Comparison of ENCODE assay signal across 21 cellular contexts in genomic region chr20:49526568-49526967, GRCh38. TPM values are rescaled to one million over a fixed set of nuclear protein-coding genes. Genes with fewer than 3 reads are reported as not detected.
A peak's percentile ranks its signal among the peaks of the same experiment; 100 is the strongest.
DNase-seq lines count a peak whose midpoint lies in the region; ATAC-seq and TF ChIP-seq lines count a peak whose summit lies in the region.
"Had no signal": no experiment of that assay in that cellular context is flagged by ENCODE, and none has a peak within 500 bp of the region (broad histone marks: within the 10 kb centered on the region; RNA-seq: fewer than 3 reads in every experiment).

No MANE protein-coding gene starts in this region.

- no peak overlapping the region for H3K27ac Mint-ChIP-seq in stimulated activated effector memory CD8-positive, alpha-beta T cell treated with anti-CD3 and anti-CD28 coated beads, Interleukin-12 subunit alpha, Interleukin-12 subunit beta, amount 100 ng/mL, for 72 hours
- H3K27ac Mint-ChIP-seq: CD14-positive monocyte; CD4-positive, alpha-beta T cell; CD8-positive, alpha-beta memory T cell; H9 had no signal

- H3K4me3 ChIP-seq in psoas muscle, result no peak overlapping the region
- H3K4me3 ChIP-seq: A549; BLaER1 treated with 17β-estradiol and CSF1 and Interleukin-3, amounts not matched to agents 10 nM and 100 nM; GM23248 had no signal

- intact Hi-C loops in psoas muscle (cut with DNase I), result no loop called here

- ATAC-seq in psoas muscle (no peak), GM21423 (IDR thresholded peaks at IDR 0.05; ENCODE audit: unreplicated experiment) (no peak), GM18517 (IDR thresholded peaks at IDR 0.05; ENCODE audit: unreplicated experiment) (no peak)
- peak; percentile 58 for ATAC-seq in stimulated activated effector memory CD8-positive, alpha-beta T cell treated with anti-CD3 and anti-CD28 coated beads, Interleukin-12 subunit alpha, Interleukin-12 subunit beta, amount 100 ng/mL, for 72 hours
- ATAC-seq: A549, HCT116 had no signal

- peaks cover 0 to 3% (median 0%) of the 10 kb centered on the region in 3 donors for H3K27me3 ChIP-seq in psoas muscle (ENCODE audit: insufficient read depth in 3 of 3, low read length in 2 of 3)
- H3K27me3 ChIP-seq: BE2C had no signal

- no peaks in the 10 kb centered on the region for H3K4me1 Mint-ChIP-seq in stimulated activated effector memory CD8-positive, alpha-beta T cell treated with anti-CD3 and anti-CD28 coated beads, Interleukin-12 subunit alpha, Interleukin-12 subunit beta, amount 100 ng/mL, for 72 hours
- H3K4me1 Mint-ChIP-seq: CD14-positive monocyte; CD8-positive, alpha-beta memory T cell; H9 had no signal

- no peaks in the 10 kb centered on the region for H3K9me3 Mint-ChIP-seq in stimulated activated effector memory CD8-positive, alpha-beta T cell treated with anti-CD3 and anti-CD28 coated beads, Interleukin-12 subunit alpha, Interleukin-12 subunit beta, amount 100 ng/mL, for 72 hours

- H3K4me3 Mint-ChIP-seq in stimulated activated effector memory CD8-positive, alpha-beta T cell treated with anti-CD3 and anti-CD28 coated beads, Interleukin-12 subunit alpha, Interleukin-12 subunit beta, amount 100 ng/mL, for 72 hours, result no peak overlapping the region
- H3K4me3 Mint-ChIP-seq: CD14-positive monocyte; CD4-positive, alpha-beta T cell; CD8-positive, alpha-beta memory T cell; H9 had no signal

- peaks cover 11% of the 10 kb centered on the region for H3K4me1 ChIP-seq in psoas muscle
- H3K4me1 ChIP-seq: A549; BE2C; BLaER1 treated with 17β-estradiol and CSF1 and Interleukin-3, amounts not matched to agents 10 nM and 100 nM had no signal

- H3K36me3 Mint-ChIP-seq in stimulated activated effector memory CD8-positive, alpha-beta T cell treated with anti-CD3 and anti-CD28 coated beads, Interleukin-12 subunit alpha, Interleukin-12 subunit beta, amount 100 ng/mL, for 72 hours, result peaks cover 6% of the 10 kb centered on the region
- H3K36me3 Mint-ChIP-seq: CD14-positive monocyte had no signal

- H3K27ac ChIP-seq in psoas muscle, result peak overlapping the region; percentile 4
- H3K27ac ChIP-seq: 22Rv1; A549; BLaER1 treated with 17β-estradiol and CSF1 and Interleukin-3, amounts not matched to agents 10 nM and 100 nM; GM23248 had no signal

- peaks cover 0 to 4% of the 10 kb centered on the region in 2 donors for H3K36me3 ChIP-seq in psoas muscle (ENCODE audit: insufficient read depth in 1 of 2, low read depth in 1 of 2)
- H3K36me3 ChIP-seq: BE2C had no signal

- WGBS in psoas muscle, 3 donors, result 71 to 85% (median 83%) methylated on average over 2 of the region's 2 CpGs

- no peak for TF ChIP-seq CTCF in psoas muscle (IDR thresholded peaks at IDR 0.05)

- DNase-seq in LHCN-M2 (ENCODE audit: low read depth), result peak; percentile 21
- DNase-seq in psoas muscle, result no peak
- no peak for DNase-seq in stimulated activated effector memory CD8-positive, alpha-beta T cell treated with anti-CD3 and anti-CD28 coated beads, Interleukin-12 subunit alpha, Interleukin-12 subunit beta, amount 100 ng/mL, for 72 hours (ENCODE audit: low spot score in 2 of 2)
- no peak for DNase-seq in NCI-H1930 (lab: John Stamatoyannopoulos, UW)
- DNase-seq: ACHN; AML-193; BE2C; CD4-positive, alpha-beta T cell; CD8-positive, alpha-beta memory T cell; DMS53; DMS79 treated with DMSO at 0.1 percent for 48 hours; GF-D8; GM23248; H9 had no signal

- no peaks in the 10 kb centered on the region for H3K9me3 ChIP-seq in psoas muscle
- H3K9me3 ChIP-seq: A549 had no signal

RNA-seq across cellular contexts. Expression of gene PTGIS, which starts 41.4 kb away (rescaled TPM):
- 0.19 and 0.92 TPM in 2 replicates for total RNA-seq in LHCN-M2 (2014; rRNA removed)
- 0.74 TPM for polyA plus RNA-seq in LHCN-M2 (2012)
- 10 to 100 TPM in 2 of 4 donors, 1 to 10 TPM in 2; 8.0 to 26.5 (median 13.3) TPM for total RNA-seq in psoas muscle
- polyA plus RNA-seq in psoas muscle, result 1 to 10 TPM; 2.7 to 4.1 (median 3.6) TPM
- total RNA-seq: CD4-positive, alpha-beta T cell had no signal
- polyA plus RNA-seq: CD14-positive monocyte had no signal

RNA-seq across cellular contexts. Expression of gene KCNB1, which starts 44.1 kb away (rescaled TPM):
- total RNA-seq in LHCN-M2 (2014; rRNA removed) (0.19 and 0.40 TPM in 2 replicates), psoas muscle (10 to 100 TPM in 2 of 4 donors, 1 to 10 TPM in 2; 5.3 to 44.0 (median 15.6) TPM)
- 3.4 TPM for polyA plus RNA-seq in LHCN-M2 (2012)
- 1 to 10 TPM; 1.8 to 3.2 (median 2.5) TPM for polyA plus RNA-seq in psoas muscle
- polyA plus RNA-seq: CD14-positive monocyte; CD8-positive, alpha-beta memory T cell had no signal
